Comparison of ENCODE assay signal across 15 cellular contexts in the genomic region with DNA sequence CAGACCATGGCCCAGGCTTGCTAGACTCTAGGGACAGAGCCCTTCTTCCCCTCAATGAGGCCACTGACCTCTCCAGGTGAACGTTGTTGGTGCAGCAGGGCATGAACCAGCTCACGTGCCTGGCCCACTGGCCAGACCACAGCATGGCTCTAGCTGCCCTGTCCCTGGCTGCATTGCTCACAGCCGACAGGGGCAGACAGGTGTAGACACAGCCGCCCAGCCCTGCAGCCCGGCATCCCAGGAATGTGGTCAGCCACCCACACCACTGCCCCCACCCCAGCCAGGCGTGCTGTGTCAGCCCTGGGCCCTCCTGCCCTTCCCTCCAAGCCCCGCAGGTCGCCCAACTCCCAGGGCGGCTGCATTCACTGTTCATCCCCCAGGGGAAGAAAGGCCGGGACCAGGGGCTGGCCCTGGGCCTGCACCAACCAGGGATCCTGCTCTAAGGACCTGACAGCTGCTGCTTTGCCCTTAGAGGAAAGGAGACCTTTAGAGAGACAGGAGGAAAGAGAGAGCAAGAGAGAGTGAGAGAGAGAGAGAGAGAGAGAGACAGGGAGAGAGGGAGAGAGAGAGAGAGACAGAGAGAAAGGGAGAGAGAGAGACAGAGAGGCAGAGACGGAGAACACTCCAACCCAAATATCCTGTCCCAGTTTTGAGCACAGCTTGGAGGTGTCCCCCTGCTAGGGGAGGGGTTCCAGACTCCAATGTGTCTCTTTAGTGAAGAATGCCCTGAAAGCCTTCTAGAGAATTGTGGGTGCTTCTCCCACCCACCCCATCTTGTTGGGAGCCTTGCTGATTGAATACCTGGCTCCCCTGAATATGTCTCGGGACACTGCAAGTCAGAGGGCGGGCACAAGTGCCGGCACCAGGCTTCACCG. TPM values are rescaled to one million over a fixed set of nuclear protein-coding genes. Genes with fewer than 3 reads are reported as not detected.
DNase-seq lines count a peak whose midpoint lies in the region; ATAC-seq and TF ChIP-seq lines count a peak whose summit lies in the region.
"Had no signal": no experiment of that assay in that cellular context is flagged by ENCODE, and none has a peak within 500 bp of the region (broad histone marks: within the 10 kb centered on the region; RNA-seq: fewer than 3 reads in every experiment).

No MANE protein-coding gene starts in this region.

- H3K27me3 Mint-ChIP-seq in stimulated activated naive B cell treated with anti-CD40 and anti-IgM and Interleukin-4, amounts not matched to agents 10 μg/mL and 1 μg/mL and 100 μg/mL, for 72 hours: peaks cover 21 to 30% of the 10 kb centered on the region in 2 donors

- H2AFZ ChIP-seq in PC-3 (ENCODE audit: low read length) (peak overlapping the region; percentile 20), osteoblast (ENCODE audit: low read length) (peak overlapping the region; percentile 56)

- no peak overlapping the region for H3K4me3 Mint-ChIP-seq in stimulated activated naive B cell treated with anti-CD40 and anti-IgM and Interleukin-4, amounts not matched to agents 10 μg/mL and 1 μg/mL and 100 μg/mL, for 72 hours
- H3K4me3 Mint-ChIP-seq: activated T-cell treated with anti-CD3 and anti-CD28 coated beads, Interleukin-2, amount 50 U/mL, for 4 hours; B cell had no signal

- no peak overlapping the region for H3K27ac Mint-ChIP-seq in stimulated activated naive B cell treated with anti-CD40 and anti-IgM and Interleukin-4, amounts not matched to agents 10 μg/mL and 1 μg/mL and 100 μg/mL, for 72 hours
- H3K27ac Mint-ChIP-seq: B cell had no signal

- H3K4me1 ChIP-seq in PC-3 (ENCODE audit: insufficient read depth, low read length) (peaks cover 22% of the 10 kb centered on the region), osteoblast (ENCODE audit: insufficient read depth, low read length) (peaks cover 11% of the 10 kb centered on the region)

- BruUV-seq in PC-3 (replicated peaks; lab: Mats Ljungman, UMichigan): TSS peak; percentile 75

- intact Hi-C loops in PC-3 (cut with micrococcal nuclease): no loop called here

- H3K9me3 Mint-ChIP-seq in stimulated activated naive B cell treated with anti-CD40 and anti-IgM and Interleukin-4, amounts not matched to agents 10 μg/mL and 1 μg/mL and 100 μg/mL, for 72 hours: no peaks in the 10 kb centered on the region
- H3K9me3 Mint-ChIP-seq: activated T-cell treated with anti-CD3 and anti-CD28 coated beads, Interleukin-2, amount 50 U/mL, for 4 hours had no signal

- TF ChIP-seq CTCF in PC-3 (conservative IDR thresholded peaks at IDR 0.05; ENCODE audit: low read depth, low read length): no peak
- no peak for TF ChIP-seq CTCF in osteoblast (IDR thresholded peaks at IDR 0.05; ENCODE audit: extremely low read depth, low read depth, low read length)

- peak overlapping the region; percentile 6; the same call in 1 of the 2 replicates for H3K9ac ChIP-seq in PC-3 (ENCODE audit: low read length)

- H3K27me3 ChIP-seq in PC-3 (ENCODE audit: low read length) (no peaks in the 10 kb centered on the region), osteoblast (ENCODE audit: insufficient read depth, low read length) (no peaks in the 10 kb centered on the region)

- ATAC-seq in PC-3: peak; percentile 91
- ATAC-seq in stimulated activated naive B cell treated with anti-CD40 and anti-IgM and Interleukin-4, amounts not matched to agents 10 μg/mL and 1 μg/mL and 100 μg/mL, for 72 hours (replicated peaks): no peak
- ATAC-seq in HG02973 (IDR thresholded peaks at IDR 0.05; ENCODE audit: unreplicated experiment): no peak
- no peak for ATAC-seq in HG02623 (IDR thresholded peaks at IDR 0.05; ENCODE audit: unreplicated experiment)
- no peak for ATAC-seq in HG02938 (IDR thresholded peaks at IDR 0.05; ENCODE audit: unreplicated experiment)
- ATAC-seq: activated T-cell treated with anti-CD3 and anti-CD28 coated beads, Interleukin-2, amount 50 U/mL, for 4 hours; sciatic nerve had no signal

- no peaks in the 10 kb centered on the region for H3K9me2 ChIP-seq in PC-3 (replicated peaks; ENCODE audit: low read length)

- H3K36me3 ChIP-seq in PC-3 (ENCODE audit: low read depth, low read length) (no peaks in the 10 kb centered on the region), osteoblast (ENCODE audit: insufficient read depth, low read length) (no peaks in the 10 kb centered on the region)

- no peak overlapping the region for H3K4me3 ChIP-seq in PC-3 (ENCODE audit: low read length)
- H3K4me3 ChIP-seq in osteoblast (ENCODE audit: insufficient read depth, low read length): no peak overlapping the region

- CTCF ChIA-PET in PC-3 (lab: Charles Lee): no interaction called here

- H3K9me3 ChIP-seq in PC-3 (ENCODE audit: low read length) (no peaks in the 10 kb centered on the region), osteoblast (ENCODE audit: low read depth, low read length) (no peaks in the 10 kb centered on the region)

- H3K4me1 Mint-ChIP-seq in stimulated activated naive B cell treated with anti-CD40 and anti-IgM and Interleukin-4, amounts not matched to agents 10 μg/mL and 1 μg/mL and 100 μg/mL, for 72 hours: peaks cover 0 to 16% of the 10 kb centered on the region in 2 donors
- H3K4me1 Mint-ChIP-seq: B cell had no signal

- peak; percentile 34 for DNase-seq in EH (ENCODE audit: low read depth)
- DNase-seq in PC-3: peak; percentile 85
- DNase-seq in hepatic stellate cell (ENCODE audit: low spot score): peak; percentile 72
- peak; percentile 91 for DNase-seq in osteoblast (ENCODE audit: insufficient read length, low spot score, missing footprints)
- DNase-seq in stimulated activated naive B cell treated with anti-CD40 and anti-IgM and Interleukin-4, amounts not matched to agents 10 μg/mL and 1 μg/mL and 100 μg/mL, for 72 hours: no peak
- DNase-seq: activated T-cell treated with anti-CD3 and anti-CD28 coated beads, Interleukin-2, amount 50 U/mL, for 4 hours; HCEC 1CT; NCI-H1694 had no signal

- H3K36me3 Mint-ChIP-seq in stimulated activated naive B cell treated with anti-CD40 and anti-IgM and Interleukin-4, amounts not matched to agents 10 μg/mL and 1 μg/mL and 100 μg/mL, for 72 hours: no peaks in the 10 kb centered on the region

- H4K20me1 ChIP-seq in PC-3 (ENCODE audit: low read length) (no peaks in the 10 kb centered on the region), osteoblast (ENCODE audit: insufficient read depth, low read length) (no peaks in the 10 kb centered on the region)

- H3K79me2 ChIP-seq in PC-3 (ENCODE audit: low read length) (no peaks in the 10 kb centered on the region), osteoblast (ENCODE audit: insufficient read depth, low read length) (no peaks in the 10 kb centered on the region)

- H3K27ac ChIP-seq in PC-3 (ENCODE audit: low read length) (peak overlapping the region; percentile 49), osteoblast (ENCODE audit: low read depth, low read length) (no peak overlapping the region)
- H3K27ac ChIP-seq: VCaP had no signal

- H3F3A ChIP-seq in PC-3 (ENCODE audit: low read length, unreplicated experiment): no peaks in the 10 kb centered on the region

- H3K4me2 ChIP-seq in PC-3 (ENCODE audit: low read length) (no peak overlapping the region), osteoblast (ENCODE audit: insufficient read depth, low read length) (no peak overlapping the region)

- POLR2A ChIA-PET in PC-3 (lab: Charles Lee; ENCODE audit: unreplicated experiment): no interaction called here

RNA-seq across cellular contexts. Expression of a gene that starts 44.2 kb away (rescaled TPM):
- total RNA-seq in PC-3 (2014; rRNA removed) (not detected in 2 replicates), osteoblast (not detected in 2 replicates)
- total RNA-seq: activated T-cell treated with anti-CD3 and anti-CD28 coated beads, Interleukin-2, amount 50 U/mL, for 4 hours; B cell; OCI-LY7; sciatic nerve had no signal
